1 cellular context compared by ENCODE assay signal in the genomic region with DNA sequence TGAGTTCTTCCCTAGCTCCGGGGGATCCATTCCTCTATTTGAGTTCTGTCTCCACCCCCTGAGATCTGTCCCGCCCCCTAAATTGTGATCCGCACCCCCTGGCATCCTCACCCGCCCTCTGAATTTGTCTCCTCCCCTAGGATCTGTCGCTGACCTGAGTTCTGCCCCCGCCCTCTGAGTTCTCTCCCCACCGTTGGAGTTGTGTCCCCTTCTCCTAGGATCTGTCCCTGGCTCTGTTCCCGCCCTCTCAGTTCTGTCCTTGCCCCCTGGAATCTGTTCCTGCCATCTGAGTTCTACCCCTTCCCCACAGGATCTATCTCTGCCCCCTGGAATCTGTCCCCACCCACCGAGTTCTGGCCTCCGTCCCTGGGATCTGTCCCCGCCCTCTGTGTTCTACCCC.
TF ChIP-seq lines count a peak whose summit lies in the region.

No MANE protein-coding gene starts in this region.

TF ChIP-seq in HepG2, 621 proteins besides CTCF, POLR2A, EP300 and RAD21:
- no peak for TF ChIP-seq ZNF432 (CRISPR knock-in tag; IDR thresholded peaks at IDR 0.05; ENCODE audit: borderline replicate concordance)
- TF ChIP-seq, protein P1, sequence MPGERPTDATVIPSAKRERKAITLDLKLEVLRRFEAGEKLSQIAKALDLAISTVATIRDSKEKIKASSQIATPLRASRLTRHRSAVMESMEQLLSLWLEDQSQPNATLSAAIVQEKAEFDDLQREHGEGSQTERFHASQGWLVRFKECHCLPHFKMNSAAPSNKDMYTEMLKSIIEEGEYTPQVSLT (CRISPR knock-in tag; IDR thresholded peaks at IDR 0.05; ENCODE audit: borderline replicate concordance, low read depth): no peak
- no peak for TF ChIP-seq HES4 (CRISPR knock-in tag; IDR thresholded peaks at IDR 0.05; ENCODE audit: borderline replicate concordance)
- TF ChIP-seq ARHGAP35 (CRISPR knock-in tag; IDR thresholded peaks at IDR 0.05; ENCODE audit: borderline replicate concordance): 0 out of 2 replicates have a peak, but pooled peaks have one; percentile 8
- TF ChIP-seq, protein P2, sequence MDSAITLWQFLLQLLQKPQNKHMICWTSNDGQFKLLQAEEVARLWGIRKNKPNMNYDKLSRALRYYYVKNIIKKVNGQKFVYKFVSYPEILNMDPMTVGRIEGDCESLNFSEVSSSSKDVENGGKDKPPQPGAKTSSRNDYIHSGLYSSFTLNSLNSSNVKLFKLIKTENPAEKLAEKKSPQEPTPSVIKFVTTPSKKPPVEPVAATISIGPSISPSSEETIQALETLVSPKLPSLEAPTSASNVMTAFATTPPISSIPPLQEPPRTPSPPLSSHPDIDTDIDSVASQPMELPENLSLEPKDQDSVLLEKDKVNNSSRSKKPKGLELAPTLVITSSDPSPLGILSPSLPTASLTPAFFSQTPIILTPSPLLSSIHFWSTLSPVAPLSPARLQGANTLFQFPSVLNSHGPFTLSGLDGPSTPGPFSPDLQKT (CRISPR knock-in tag; IDR thresholded peaks at IDR 0.05; ENCODE audit: borderline replicate concordance): no peak
- TF ChIP-seq ZNF24 (IDR thresholded peaks at IDR 0.05): no peak
- no peak for TF ChIP-seq ZNF569 (CRISPR knock-in tag; IDR thresholded peaks at IDR 0.05; ENCODE audit: borderline replicate concordance)
- no peak for TF ChIP-seq NCOA1 (CRISPR knock-in tag; IDR thresholded peaks at IDR 0.05)
- TF ChIP-seq GTF3A (CRISPR knock-in tag; conservative IDR thresholded peaks at IDR 0.05): no peak
- TF ChIP-seq HIVEP1 (CRISPR knock-in tag; IDR thresholded peaks at IDR 0.05): no peak
- no peak for TF ChIP-seq NCOA5 (CRISPR knock-in tag; IDR thresholded peaks at IDR 0.05)
- TF ChIP-seq ZNF10 (CRISPR knock-in tag; IDR thresholded peaks at IDR 0.05; ENCODE audit: borderline replicate concordance, low read depth): no peak
- 0 out of 2 replicates have a peak, but pooled peaks have one; percentile 19 for TF ChIP-seq GFI1 (CRISPR knock-in tag; IDR thresholded peaks at IDR 0.05; ENCODE audit: borderline replicate concordance)
- TF ChIP-seq ZNF468 (CRISPR knock-in tag; IDR thresholded peaks at IDR 0.05): no peak
- TF ChIP-seq NRL (CRISPR knock-in tag; IDR thresholded peaks at IDR 0.05; ENCODE audit: borderline replicate concordance): no peak
TF ChIP-seq in HepG2: peak in this region for 2.
